In the genomic region with DNA sequence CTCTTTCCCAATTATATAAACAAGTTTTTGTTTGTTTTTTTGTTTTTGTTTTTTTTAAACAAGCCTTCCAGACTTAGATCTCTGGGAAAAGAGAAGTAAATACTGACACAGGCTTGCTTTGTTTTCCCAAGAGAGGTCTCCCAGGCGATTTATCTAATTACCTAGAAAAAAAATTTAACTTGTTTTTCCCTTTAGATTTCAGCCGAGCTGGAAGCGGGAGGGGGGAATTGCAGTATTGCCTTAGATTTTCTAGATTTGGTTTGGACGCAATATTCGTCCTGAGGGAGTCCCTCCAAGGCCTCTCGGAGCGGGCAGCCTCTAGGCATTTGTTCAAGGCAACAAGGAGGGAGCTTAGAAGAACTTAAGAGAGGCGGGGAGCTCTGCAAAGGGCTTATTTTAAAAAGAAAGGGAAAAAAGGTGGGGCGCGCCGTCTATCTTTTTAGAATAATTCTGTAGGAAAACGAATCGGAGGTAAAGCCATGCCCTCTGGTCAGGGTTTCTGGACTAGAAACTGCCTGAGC, we compare ENCODE assay signal across 1 cellular context.
TF ChIP-seq lines count a peak whose summit lies in the region.

No MANE protein-coding gene starts in this region.

TF ChIP-seq in HCT116, 20 proteins besides CTCF, POLR2A, EP300 and RAD21 (continued from another document):
- TF ChIP-seq ATF3 (IDR thresholded peaks at IDR 0.05) (no peak), POLR2AphosphoS5 (IDR thresholded peaks at IDR 0.05; ENCODE audit: low read depth, low read length) (peak; percentile 82), TCF7L2 (IDR thresholded peaks at IDR 0.05; ENCODE audit: borderline replicate concordance, extremely low read depth, insufficient read depth, insufficient read length) (no peak), ZBTB33 (IDR thresholded peaks at IDR 0.05; ENCODE audit: extremely low read depth, insufficient replicate concordance, low read length) (no peak), JUND (IDR thresholded peaks at IDR 0.05) (no peak), EZH2 (IDR thresholded peaks at IDR 0.05) (no peak), EGR1 (IDR thresholded peaks at IDR 0.05; ENCODE audit: low read depth) (no peak), SRF (IDR thresholded peaks at IDR 0.05; ENCODE audit: low read depth) (no peak), YY1 (IDR thresholded peaks at IDR 0.05; ENCODE audit: extremely low read depth, insufficient replicate concordance, low read depth, low read length) (no peak), ELF1 (IDR thresholded peaks at IDR 0.05; ENCODE audit: borderline replicate concordance, low read depth) (no peak), CBX3 (IDR thresholded peaks at IDR 0.05; ENCODE audit: low read depth) (no peak), REST (IDR thresholded peaks at IDR 0.05; ENCODE audit: low read depth) (no peak), ZNF274 (IDR thresholded peaks at IDR 0.05; ENCODE audit: low read depth, low read length) (no peak), CEBPB (IDR thresholded peaks at IDR 0.05; ENCODE audit: low read depth) (no peak)
TF ChIP-seq in HCT116: peak in this region for 2.
